Comparison of ENCODE assay signal across 28 cellular contexts in genomic region chr1:4256351-4256750, GRCh38.
"Had no signal": no experiment of that assay in that cellular context is flagged by ENCODE, and none has a peak within 500 bp of the region (broad histone marks: within the 10 kb centered on the region; RNA-seq: fewer than 3 reads in every experiment).

No MANE protein-coding gene starts in this region.

- DNase-seq: activated B cell treated with CpG ODN at 0.5 μM for 24 hours; activated CD4-positive, alpha-beta T cell treated with anti-CD3 and anti-CD28 coated beads for 48 hours; activated CD4-positive, alpha-beta T cell treated with anti-CD3 and anti-CD28 coated beads, Interleukin-2, amount 50 U/mL, for 1 hour; activated CD4-positive, alpha-beta T cell treated with anti-CD3 and anti-CD28 coated beads, Interleukin-2, amount 50 U/mL, for 48 hours; activated CD8-positive, alpha-beta memory T cell treated with anti-CD3 and anti-CD28 coated beads for 24 hours; activated CD8-positive, alpha-beta T cell treated with anti-CD3 and anti-CD28 coated beads for 36 hours; activated effector memory CD4-positive, alpha-beta T cell treated with Interleukin-2 at 50 U/mL for 16 hours; activated gamma-delta T cell treated with Interleukin-2 at 50 U/mL for 16 hours; activated naive CD4-positive, alpha-beta T cell treated with anti-CD3 and anti-CD28 coated beads for 36 hours; activated naive CD8-positive, alpha-beta T cell treated with anti-CD3 and anti-CD28 coated beads for 36 hours; activated naive CD8-positive, alpha-beta T cell treated with anti-CD3 and anti-CD28 coated beads, Interleukin-2, amount 50 U/mL, for 24 hours; activated T-cell treated with anti-CD3 and anti-CD28 coated beads, Interleukin-2, amount 50 U/mL, for 4 hours; adrenal gland; amygdala; aorta; body of pancreas; central memory CD4-positive, alpha-beta T cell; cortex of kidney; dermis blood vessel endothelial cell; effector CD4-positive, alpha-beta T cell; effector memory CD8-positive, alpha-beta T cell; foreskin keratinocyte; gastrocnemius medialis; glutamatergic neuron; heart left ventricle; T-cell; T-helper 9 cell; WERI-Rb-1 had no signal
